22 cellular contexts compared by ENCODE assay signal in the genomic region with DNA sequence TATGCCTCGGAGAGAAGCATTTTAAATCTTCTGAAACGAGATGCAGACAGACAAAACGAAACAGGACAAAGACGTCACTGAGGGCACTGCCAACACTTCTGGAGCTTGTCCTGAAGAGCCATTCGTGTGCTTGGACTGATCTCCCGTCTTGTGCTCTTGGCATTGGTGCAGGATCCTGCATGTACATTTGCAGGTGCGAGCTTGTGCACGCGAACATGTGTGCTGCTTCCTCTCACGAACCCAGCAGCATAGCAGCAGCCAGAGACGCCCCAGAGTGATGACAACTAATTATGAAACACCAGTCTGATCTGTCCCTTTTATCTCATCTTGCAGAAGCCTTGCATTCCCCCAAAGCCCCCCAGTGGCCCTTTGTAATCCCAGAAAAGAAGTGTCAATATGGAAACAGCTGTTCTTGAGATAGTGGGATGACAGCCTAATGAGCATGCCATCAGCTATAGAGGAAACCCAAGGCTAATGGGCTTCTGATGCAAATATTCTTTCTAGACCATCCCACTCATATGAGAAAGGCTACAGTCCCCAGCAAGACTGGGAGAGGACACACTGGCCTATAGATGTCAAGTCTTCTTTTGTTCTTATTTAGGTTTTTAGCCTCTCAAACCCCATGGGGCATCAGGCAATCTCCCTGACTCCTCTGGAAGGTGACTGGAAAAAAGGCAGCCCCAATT.
DNase-seq lines count a peak whose midpoint lies in the region; ATAC-seq and TF ChIP-seq lines count a peak whose summit lies in the region.
"Had no signal": no experiment of that assay in that cellular context is flagged by ENCODE, and none has a peak within 500 bp of the region (broad histone marks: within the 10 kb centered on the region; RNA-seq: fewer than 3 reads in every experiment).

No MANE protein-coding gene starts in this region.

- DNase-seq in cardiac muscle cell (ENCODE audit: low read depth in 1 of 2, low spot score in 1 of 2) (peak; percentile 24 to 39), Right ventricle myocardium superior (no peak), fibroblast of villous mesenchyme (ENCODE audit: low read depth) (no peak), osteoblast (ENCODE audit: insufficient read length, low spot score, missing footprints) (peak; percentile 19), RKO (ENCODE audit: low spot score) (no peak), NCI-H345 (lab: John Stamatoyannopoulos, UW) (no peak)
- no peak for DNase-seq in activated T-helper 1 cell treated with anti-CD3 and anti-CD28 coated beads, Interleukin-12 subunit alpha, Interleukin-12 subunit beta, Interleukin-2, Interleukin-4 antibody, amounts not matched to agents 30 ng/mL and 10 ng/mL and 1 ng/mL, durations not matched to agents 14 hours and 24 hours and 36 hours (ENCODE audit: low spot score)
- DNase-seq: 8988T; BE2C; CD4-positive, CD25-positive, alpha-beta regulatory T cell; COR-L47; DMS 273 treated with DMSO at 0.1 percent for 48 hours; GDM1; KBM-7; NCI-H1105; NCI-H1694 treated with DMSO at 0.1 percent for 48 hours; NCI-H2107; NCI-H510A treated with DMSO at 0.1 percent for 48 hours; PC-9 had no signal

- H3K4me1 ChIP-seq in cardiac muscle cell (ENCODE audit: low read depth) (peaks cover 11% of the 10 kb centered on the region), OCI-LY3 (ENCODE audit: low read length) (peaks cover 37% of the 10 kb centered on the region), osteoblast (ENCODE audit: insufficient read depth, low read length) (peaks cover 16% of the 10 kb centered on the region)
- H3K4me1 ChIP-seq: BE2C had no signal

- H3K36me3 ChIP-seq in cardiac muscle cell (no peaks in the 10 kb centered on the region), OCI-LY3 (replicated peaks; ENCODE audit: low read depth, low read length) (no peaks in the 10 kb centered on the region), osteoblast (ENCODE audit: insufficient read depth, low read length) (no peaks in the 10 kb centered on the region)
- H3K36me3 ChIP-seq: BE2C, SJSA1 had no signal

- intact Hi-C loops in Right ventricle myocardium superior (cut with DNase I): no loop called here
- intact Hi-C loops in activated T-helper 1 cell treated with anti-CD3 and anti-CD28 coated beads, Interleukin-12 subunit alpha, Interleukin-12 subunit beta, Interleukin-2, Interleukin-4 antibody, amounts not matched to agents 30 ng/mL and 10 ng/mL and 1 ng/mL, durations not matched to agents 14 hours and 24 hours and 36 hours (cut with micrococcal nuclease): no loop called here

- TF ChIP-seq CTCF in cardiac muscle cell (IDR thresholded peaks at IDR 0.05; ENCODE audit: low read depth, low read length): no peak
- TF ChIP-seq CTCF in OCI-LY3 (IDR thresholded peaks at IDR 0.05; ENCODE audit: low read depth, low read length): no peak
- TF ChIP-seq CTCF in fibroblast of villous mesenchyme (IDR thresholded peaks at IDR 0.05; ENCODE audit: insufficient read depth, low read depth, low read length): no peak
- TF ChIP-seq CTCF in osteoblast (IDR thresholded peaks at IDR 0.05; ENCODE audit: extremely low read depth, low read depth, low read length): no peak

- H3K79me2 ChIP-seq in OCI-LY3 (ENCODE audit: low read length) (no peaks in the 10 kb centered on the region), osteoblast (ENCODE audit: insufficient read depth, low read length) (no peaks in the 10 kb centered on the region)

- no peak overlapping the region for H3K4me3 Mint-ChIP-seq in activated T-helper 1 cell treated with anti-CD3 and anti-CD28 coated beads, Interleukin-12 subunit alpha, Interleukin-12 subunit beta, Interleukin-2, Interleukin-4 antibody, amounts not matched to agents 30 ng/mL and 10 ng/mL and 1 ng/mL, durations not matched to agents 14 hours and 24 hours and 36 hours
- H3K4me3 Mint-ChIP-seq: CD4-positive, CD25-positive, alpha-beta regulatory T cell had no signal

- H3K27me3 ChIP-seq in cardiac muscle cell (peaks cover 5% of the 10 kb centered on the region), OCI-LY3 (ENCODE audit: low read depth, low read length) (peaks cover 14% of the 10 kb centered on the region; the same call in 1 of the 2 replicates), osteoblast (ENCODE audit: insufficient read depth, low read length) (peaks cover 3% of the 10 kb centered on the region)
- H3K27me3 ChIP-seq: BE2C, SJSA1 had no signal

- no peaks in the 10 kb centered on the region for H3K9me3 ChIP-seq in cardiac muscle cell (ENCODE audit: low read depth)
- H3K9me3 ChIP-seq in OCI-LY3 (ENCODE audit: insufficient read depth, low read length): no peaks in the 10 kb centered on the region
- no peaks in the 10 kb centered on the region for H3K9me3 ChIP-seq in osteoblast (ENCODE audit: low read depth, low read length)
- H3K9me3 ChIP-seq: BE2C had no signal

- no peak overlapping the region; the same call in 1 of the 2 replicates for H2AFZ ChIP-seq in OCI-LY3 (ENCODE audit: low read depth, low read length)
- H2AFZ ChIP-seq in osteoblast (ENCODE audit: low read length): no peak overlapping the region
- H2AFZ ChIP-seq: PC-9 had no signal

- H3K4me3 ChIP-seq in cardiac muscle cell (no peak overlapping the region), OCI-LY3 (ENCODE audit: low read length) (peak overlapping the region; percentile 49), fibroblast of villous mesenchyme (ENCODE audit: low read depth, low read length) (peak overlapping the region; percentile 3), osteoblast (ENCODE audit: insufficient read depth, low read length) (no peak overlapping the region)
- H3K4me3 ChIP-seq: PC-9, SJSA1 had no signal

- H3K36me3 Mint-ChIP-seq in activated T-helper 1 cell treated with anti-CD3 and anti-CD28 coated beads, Interleukin-12 subunit alpha, Interleukin-12 subunit beta, Interleukin-2, Interleukin-4 antibody, amounts not matched to agents 30 ng/mL and 10 ng/mL and 1 ng/mL, durations not matched to agents 14 hours and 24 hours and 36 hours (ENCODE audit: low read depth): peaks cover 2% of the 10 kb centered on the region

- no peak overlapping the region for H3K9ac ChIP-seq in OCI-LY3 (ENCODE audit: low read length)

- no peak for ATAC-seq in Right ventricle myocardium superior (ENCODE audit: poor library complexity)
- ATAC-seq: HepG2 had no signal

- no peak overlapping the region for H3K27ac ChIP-seq in cardiac muscle cell
- H3K27ac ChIP-seq in OCI-LY3 (ENCODE audit: low read length): no peak overlapping the region
- H3K27ac ChIP-seq in osteoblast (ENCODE audit: low read depth, low read length): no peak overlapping the region
- H3K27ac ChIP-seq: PC-9, SJSA1 had no signal

- peaks cover 11% of the 10 kb centered on the region for H3K4me1 Mint-ChIP-seq in activated T-helper 1 cell treated with anti-CD3 and anti-CD28 coated beads, Interleukin-12 subunit alpha, Interleukin-12 subunit beta, Interleukin-2, Interleukin-4 antibody, amounts not matched to agents 30 ng/mL and 10 ng/mL and 1 ng/mL, durations not matched to agents 14 hours and 24 hours and 36 hours (ENCODE audit: low read depth)

- peak overlapping the region; percentile 57 for H3K4me2 ChIP-seq in OCI-LY3 (ENCODE audit: low read length)
- no peak overlapping the region for H3K4me2 ChIP-seq in osteoblast (ENCODE audit: insufficient read depth, low read length)
- H3K4me2 ChIP-seq: PC-9 had no signal

- no peak overlapping the region for H3K27ac Mint-ChIP-seq in activated T-helper 1 cell treated with anti-CD3 and anti-CD28 coated beads, Interleukin-12 subunit alpha, Interleukin-12 subunit beta, Interleukin-2, Interleukin-4 antibody, amounts not matched to agents 30 ng/mL and 10 ng/mL and 1 ng/mL, durations not matched to agents 14 hours and 24 hours and 36 hours
- H3K27ac Mint-ChIP-seq: CD4-positive, CD25-positive, alpha-beta regulatory T cell had no signal

- no peaks in the 10 kb centered on the region for H4K20me1 ChIP-seq in OCI-LY3 (ENCODE audit: insufficient read depth, low read length)
- H4K20me1 ChIP-seq in osteoblast (ENCODE audit: insufficient read depth, low read length): no peaks in the 10 kb centered on the region

- peaks cover 12% of the 10 kb centered on the region for H3K9me3 Mint-ChIP-seq in activated T-helper 1 cell treated with anti-CD3 and anti-CD28 coated beads, Interleukin-12 subunit alpha, Interleukin-12 subunit beta, Interleukin-2, Interleukin-4 antibody, amounts not matched to agents 30 ng/mL and 10 ng/mL and 1 ng/mL, durations not matched to agents 14 hours and 24 hours and 36 hours

- peaks cover 21% of the 10 kb centered on the region for H3K27me3 Mint-ChIP-seq in activated T-helper 1 cell treated with anti-CD3 and anti-CD28 coated beads, Interleukin-12 subunit alpha, Interleukin-12 subunit beta, Interleukin-2, Interleukin-4 antibody, amounts not matched to agents 30 ng/mL and 10 ng/mL and 1 ng/mL, durations not matched to agents 14 hours and 24 hours and 36 hours (ENCODE audit: insufficient read depth)

Comparison
In these comparisons a context has a peak if more than half of its experiments do, and no peak if none do; other contexts are left out.
1. DNase-seq: peak in cardiac muscle cell (2 of 2) and osteoblast (single experiment); none in Right ventricle myocardium superior (single experiment), fibroblast of villous mesenchyme (single experiment), RKO (single experiment), NCI-H345 (single experiment) and activated T-helper 1 cell treated with anti-CD3 and anti-CD28 coated beads, Interleukin-12 subunit alpha, Interleukin-12 subunit beta, Interleukin-2, Interleukin-4 antibody, amounts not matched to agents 30 ng/mL and 10 ng/mL and 1 ng/mL, durations not matched to agents 14 hours and 24 hours and 36 hours (single experiment).
2. H3K4me3 ChIP-seq: peak in OCI-LY3 (single experiment) and fibroblast of villous mesenchyme (single experiment); none in cardiac muscle cell (single experiment) and osteoblast (single experiment).